ENCODE assay signal across 8 cellular contexts in the genomic region with DNA sequence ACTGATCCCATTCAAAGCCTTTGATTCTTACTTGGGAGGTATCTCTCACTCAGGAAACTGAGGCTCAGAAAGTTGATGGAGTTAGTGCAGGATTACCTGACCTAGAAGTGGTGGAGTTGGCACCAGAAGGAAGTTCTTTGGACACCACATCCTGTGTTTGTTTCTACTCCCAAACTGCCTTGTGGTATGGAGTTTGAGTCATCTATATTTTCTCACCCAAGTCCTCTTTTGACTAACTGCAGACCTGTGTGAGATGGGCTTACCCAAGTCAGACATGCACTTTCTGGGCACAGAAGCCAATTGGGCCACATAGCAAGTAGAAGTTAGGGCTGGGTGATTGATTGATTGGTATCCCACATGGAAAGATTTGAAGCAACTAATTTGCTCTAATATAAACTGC. TPM values are rescaled to one million over a fixed set of nuclear protein-coding genes. Genes with fewer than 3 reads are reported as not detected.
DNase-seq lines count a peak whose midpoint lies in the region; ATAC-seq and TF ChIP-seq lines count a peak whose summit lies in the region.
"Had no signal": no experiment of that assay in that cellular context is flagged by ENCODE, and none has a peak within 500 bp of the region (broad histone marks: within the 10 kb centered on the region; RNA-seq: fewer than 3 reads in every experiment).

No MANE protein-coding gene starts in this region.

- no peak overlapping the region for H3K4me3 ChIP-seq in neutrophil (ENCODE audit: low read depth in 1 of 2, low read length in 1 of 2)
- no peak overlapping the region for H3K4me3 ChIP-seq in right cardiac atrium (ENCODE audit: low read length)

- CTCF ChIA-PET in activated CD8-positive, alpha-beta T cell treated with anti-CD3 and anti-CD28 coated beads, Interleukin-2, amount 10 ng/mL, durations not matched to agents 7 days and 5 days (lab: Charles Lee): interaction anchor here (0.9 to 1.0 kb wide), 2 partner anchors 286 to 366 kb away, joined by 3 read pairs; no protein-coding TSS in a partner anchor

- no peaks in the 10 kb centered on the region for H3K9me3 ChIP-seq in neutrophil
- H3K9me3 ChIP-seq in right cardiac atrium (ENCODE audit: control insufficient read depth, low read length): no peaks in the 10 kb centered on the region

- POLR2A ChIA-PET in activated CD8-positive, alpha-beta T cell treated with anti-CD3 and anti-CD28 coated beads, Interleukin-2, amount 10 ng/mL, durations not matched to agents 7 days and 5 days (lab: Charles Lee): interaction anchor here (0.7 to 1.0 kb wide), 2 partner anchors 37 to 549 kb away, joined by 4 to 5 read pairs; a partner anchor contains a TSS

- H3K27me3 ChIP-seq in neutrophil: no peaks in the 10 kb centered on the region
- H3K27me3 ChIP-seq in right cardiac atrium (ENCODE audit: control insufficient read depth, insufficient read depth): no peaks in the 10 kb centered on the region

- peaks cover 2% of the 10 kb centered on the region for H3K36me3 Mint-ChIP-seq in activated CD8-positive, alpha-beta T cell treated with anti-CD3 and anti-CD28 coated beads, Interleukin-2, amount 10 ng/mL, durations not matched to agents 7 days and 5 days (ENCODE audit: low read depth)
- H3K36me3 Mint-ChIP-seq: naive B cell had no signal

- ATAC-seq in GM19043 (IDR thresholded peaks at IDR 0.05; ENCODE audit: low read depth, unreplicated experiment): peak; percentile 64
- peak; percentile 60 for ATAC-seq in HG03354 (IDR thresholded peaks at IDR 0.05; ENCODE audit: poor library complexity, severe bottlenecking, unreplicated experiment)
- ATAC-seq in activated CD8-positive, alpha-beta T cell treated with anti-CD3 and anti-CD28 coated beads, Interleukin-2, amount 10 ng/mL, durations not matched to agents 7 days and 5 days: peak; percentile 64
- no peak for ATAC-seq in right cardiac atrium
- ATAC-seq in GM19397 (IDR thresholded peaks at IDR 0.05; ENCODE audit: unreplicated experiment): no peak

- H3K27ac ChIP-seq in neutrophil: peak overlapping the region; percentile 67
- H3K27ac ChIP-seq in right cardiac atrium (ENCODE audit: low read length): no peak overlapping the region

- H3K4me1 Mint-ChIP-seq in activated CD8-positive, alpha-beta T cell treated with anti-CD3 and anti-CD28 coated beads, Interleukin-2, amount 10 ng/mL, durations not matched to agents 7 days and 5 days (ENCODE audit: low read depth): peaks cover 33% of the 10 kb centered on the region
- H3K4me1 Mint-ChIP-seq: naive B cell had no signal

- no peaks in the 10 kb centered on the region for H3K36me3 ChIP-seq in neutrophil

- no peaks in the 10 kb centered on the region for H3K9me3 Mint-ChIP-seq in activated CD8-positive, alpha-beta T cell treated with anti-CD3 and anti-CD28 coated beads, Interleukin-2, amount 10 ng/mL, durations not matched to agents 7 days and 5 days (ENCODE audit: insufficient read depth)
- H3K9me3 Mint-ChIP-seq: naive B cell had no signal

- H3K27ac Mint-ChIP-seq in activated CD8-positive, alpha-beta T cell treated with anti-CD3 and anti-CD28 coated beads, Interleukin-2, amount 10 ng/mL, durations not matched to agents 7 days and 5 days: peak overlapping the region; percentile 84
- H3K27ac Mint-ChIP-seq: naive B cell had no signal

- intact Hi-C loops in right cardiac atrium (cut with DNase I): no loop called here

- H3K4me1 ChIP-seq in neutrophil (ENCODE audit: control insufficient read depth in 1 of 2, insufficient read depth in 1 of 2, low read depth in 1 of 2, low read length in 1 of 2) (peaks cover 17 to 19% of the 10 kb centered on the region in 2 experiments), right cardiac atrium (ENCODE audit: control insufficient read depth, insufficient read depth, low read length) (no peaks in the 10 kb centered on the region)

- TF ChIP-seq CTCF in neutrophil (IDR thresholded peaks at IDR 0.05): no peak

- no peak overlapping the region for H3K4me3 Mint-ChIP-seq in activated CD8-positive, alpha-beta T cell treated with anti-CD3 and anti-CD28 coated beads, Interleukin-2, amount 10 ng/mL, durations not matched to agents 7 days and 5 days
- H3K4me3 Mint-ChIP-seq: naive B cell had no signal

- DNase-seq in activated CD8-positive, alpha-beta T cell treated with anti-CD3 and anti-CD28 coated beads, Interleukin-2, amount 10 ng/mL, durations not matched to agents 7 days and 5 days: peak; percentile 35
- no peak for DNase-seq in right cardiac atrium
- DNase-seq in DMS53 treated with DMSO at 0.1 percent for 48 hours (lab: John Stamatoyannopoulos, UW; ENCODE audit: unreplicated experiment): no peak
- DNase-seq: naive B cell had no signal

- H3K27me3 Mint-ChIP-seq in activated CD8-positive, alpha-beta T cell treated with anti-CD3 and anti-CD28 coated beads, Interleukin-2, amount 10 ng/mL, durations not matched to agents 7 days and 5 days (ENCODE audit: low read depth): no peaks in the 10 kb centered on the region
- H3K27me3 Mint-ChIP-seq: naive B cell had no signal

RNA-seq across cellular contexts. Expression of a gene that starts 36.1 kb away (rescaled TPM):
- 1 to 10 TPM; 8.5 to 9.4 TPM for total RNA-seq in activated CD8-positive, alpha-beta T cell treated with anti-CD3 and anti-CD28 coated beads, Interleukin-2, amount 10 ng/mL, durations not matched to agents 7 days and 5 days
- total RNA-seq in right cardiac atrium: 10 to 100 TPM; 17.4 to 20.5 (median 20.2) TPM
- 10.0 TPM for polyA plus RNA-seq in right cardiac atrium

Comparison
In these comparisons a context has a peak if more than half of its experiments do, and no peak if none do; other contexts are left out.
1. ATAC-seq: peak in GM19043 (single experiment), HG03354 (single experiment) and activated CD8-positive, alpha-beta T cell treated with anti-CD3 and anti-CD28 coated beads, Interleukin-2, amount 10 ng/mL, durations not matched to agents 7 days and 5 days (single experiment); none in right cardiac atrium (0 of 2) and GM19397 (single experiment).